Comparison of ENCODE assay signal across 25 cellular contexts in the genomic region with DNA sequence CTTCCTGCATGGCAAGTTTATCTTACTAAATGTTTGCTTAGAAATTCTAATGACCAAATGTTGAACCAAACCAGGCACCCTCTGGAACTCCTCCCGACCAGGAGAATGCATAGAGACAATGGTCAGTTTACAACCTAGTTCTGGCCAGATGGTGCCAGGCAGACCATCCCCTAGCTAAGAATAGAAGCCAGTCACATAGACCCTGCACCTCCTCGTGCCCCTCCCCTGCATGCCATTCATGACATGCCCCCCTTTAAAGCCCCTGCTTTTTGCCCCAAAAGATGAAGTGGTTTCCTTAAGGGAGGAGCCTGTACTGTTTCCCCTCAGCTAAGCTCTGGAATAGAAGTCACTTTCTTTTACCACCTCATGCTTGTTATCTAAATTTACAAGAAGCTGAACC. TPM values are rescaled to one million over a fixed set of nuclear protein-coding genes. Genes with fewer than 3 reads are reported as not detected.
A peak's percentile ranks its signal among the peaks of the same experiment; 100 is the strongest.
DNase-seq lines count a peak whose midpoint lies in the region; ATAC-seq and TF ChIP-seq lines count a peak whose summit lies in the region.
"Had no signal": no experiment of that assay in that cellular context is flagged by ENCODE, and none has a peak within 500 bp of the region (broad histone marks: within the 10 kb centered on the region; RNA-seq: fewer than 3 reads in every experiment).

No MANE protein-coding gene starts in this region.

- H3K36me3 ChIP-seq in Karpas-422 (ENCODE audit: insufficient read depth, low read length): no peaks in the 10 kb centered on the region
- H3K36me3 ChIP-seq in esophagus muscularis mucosa: no peaks in the 10 kb centered on the region
- no peaks in the 10 kb centered on the region for H3K36me3 ChIP-seq in osteoblast (ENCODE audit: insufficient read depth, low read length)
- no peaks in the 10 kb centered on the region for H3K36me3 ChIP-seq in uterus
- H3K36me3 ChIP-seq: BE2C, pancreas, SJSA1 had no signal

- H3K9ac ChIP-seq in Karpas-422 (ENCODE audit: low read length): no peak overlapping the region

- H3K9me3 ChIP-seq in Karpas-422 (ENCODE audit: low read length): no peaks in the 10 kb centered on the region
- no peaks in the 10 kb centered on the region for H3K9me3 ChIP-seq in esophagus muscularis mucosa
- no peaks in the 10 kb centered on the region for H3K9me3 ChIP-seq in osteoblast (ENCODE audit: low read depth, low read length)
- no peaks in the 10 kb centered on the region for H3K9me3 ChIP-seq in uterus
- H3K9me3 ChIP-seq: BE2C, pancreas, SJSA1 had no signal

- H3K4me3 ChIP-seq in Karpas-422 (ENCODE audit: low read length) (no peak overlapping the region), esophagus muscularis mucosa (no peak overlapping the region), osteoblast (ENCODE audit: insufficient read depth, low read length) (peak overlapping the region; percentile 29), uterus (no peak overlapping the region)
- H3K4me3 ChIP-seq: pancreas, PC-9, SJSA1 had no signal

- TF ChIP-seq CTCF in esophagus muscularis mucosa (IDR thresholded peaks at IDR 0.05): no peak
- TF ChIP-seq CTCF in osteoblast (IDR thresholded peaks at IDR 0.05; ENCODE audit: extremely low read depth, low read depth, low read length): no peak
- no peak for TF ChIP-seq CTCF in uterus (IDR thresholded peaks at IDR 0.05)

- H2AFZ ChIP-seq in Karpas-422 (ENCODE audit: low read length) (no peak overlapping the region), osteoblast (ENCODE audit: low read length) (peak overlapping the region; percentile 13)
- H2AFZ ChIP-seq: PC-9 had no signal

- WGBS in esophagus muscularis mucosa: 42% methylated on average over 2 of the region's 2 CpGs

- no peak overlapping the region for H3K27ac ChIP-seq in Karpas-422 (ENCODE audit: low read length)
- H3K27ac ChIP-seq in esophagus muscularis mucosa (replicated peaks in 1 of 4): peak overlapping the region; percentile 50 to 74 (median 63)
- H3K27ac ChIP-seq in osteoblast (ENCODE audit: low read depth, low read length): no peak overlapping the region
- peak overlapping the region; percentile 37 to 48 for H3K27ac ChIP-seq in uterus
- H3K27ac ChIP-seq: PC-9 had no signal

- H3K4me2 ChIP-seq in Karpas-422 (ENCODE audit: low read depth, low read length, poor library complexity, severe bottlenecking) (no peak overlapping the region), osteoblast (ENCODE audit: insufficient read depth, low read length) (peak overlapping the region; percentile 47)
- H3K4me2 ChIP-seq: PC-9 had no signal

- H4K20me1 ChIP-seq in Karpas-422 (ENCODE audit: insufficient read depth, low read depth, low read length) (no peaks in the 10 kb centered on the region), osteoblast (ENCODE audit: insufficient read depth, low read length) (no peaks in the 10 kb centered on the region)

- intact Hi-C loops in esophagus muscularis mucosa (cut with DNase I) (no loop called here), uterus (cut with DNase I; ENCODE audit: low total_unique reads) (no loop called here), cardiac septum (cut with DNase I) (no loop called here)

- no peaks in the 10 kb centered on the region for H3K27me3 ChIP-seq in Karpas-422 (ENCODE audit: low read length)
- no peaks in the 10 kb centered on the region for H3K27me3 ChIP-seq in esophagus muscularis mucosa
- no peaks in the 10 kb centered on the region for H3K27me3 ChIP-seq in osteoblast (ENCODE audit: insufficient read depth, low read length)
- H3K27me3 ChIP-seq in uterus: no peaks in the 10 kb centered on the region
- H3K27me3 ChIP-seq: BE2C, pancreas, SJSA1 had no signal

- DNase-seq in Karpas-422 (peak; percentile 37), esophagus muscularis mucosa (ENCODE audit: extremely low spot score) (no peak), osteoblast (ENCODE audit: insufficient read length, low spot score, missing footprints) (peak; percentile 52), uterus (no peak), cardiac septum (ENCODE audit: low spot score) (no peak), NCI-H748 treated with DMSO at 0.1 percent for 48 hours (lab: John Stamatoyannopoulos, UW) (no peak)
- DNase-seq: activated CD4-positive, alpha-beta T cell treated with anti-CD3 and anti-CD28 coated beads, Interleukin-2, amount 10 ng/mL, durations not matched to agents 7 days and 5 days; activated CD8-positive, alpha-beta memory T cell treated with anti-CD3 and anti-CD28 coated beads, Interleukin-2, amount 50 U/mL, for 4 hours; activated effector memory CD4-positive, alpha-beta T cell treated with Interleukin-2 at 50 U/mL for 16 hours; BE2C; Calu3; erythroblast; immature natural killer cell; naive B cell; NCI-H1417 treated with DMSO at 0.1 percent for 48 hours; NCI-H774; pancreas; small intestine; stimulated activated CD4-positive, alpha-beta T cell treated with anti-CD3 and anti-CD28 coated beads, Interleukin-4, amount 100 ng/mL, for 24 hours; T-helper 17 cell had no signal

- TF ChIP-seq POLR2A in esophagus muscularis mucosa (IDR thresholded peaks at IDR 0.05; ENCODE audit: low read depth) (no peak), uterus (IDR thresholded peaks at IDR 0.05) (no peak)

- TF ChIP-seq EP300 in esophagus muscularis mucosa (IDR thresholded peaks at IDR 0.05): no peak

- H3K79me2 ChIP-seq in Karpas-422 (ENCODE audit: low read length) (no peaks in the 10 kb centered on the region), osteoblast (ENCODE audit: insufficient read depth, low read length) (no peaks in the 10 kb centered on the region)

- no peaks in the 10 kb centered on the region for H3K4me1 ChIP-seq in Karpas-422 (ENCODE audit: low read length)
- H3K4me1 ChIP-seq in esophagus muscularis mucosa: peaks cover 12 to 24% (median 20%) of the 10 kb centered on the region in 4 donors
- peaks cover 17% of the 10 kb centered on the region for H3K4me1 ChIP-seq in osteoblast (ENCODE audit: insufficient read depth, low read length)
- no peaks in the 10 kb centered on the region for H3K4me1 ChIP-seq in uterus
- H3K4me1 ChIP-seq: BE2C, pancreas had no signal

- H3K9me2 ChIP-seq in Karpas-422 (replicated peaks; ENCODE audit: insufficient read depth, low read length): no peaks in the 10 kb centered on the region

- no peak for ATAC-seq in HG03108 (IDR thresholded peaks at IDR 0.05; ENCODE audit: unreplicated experiment)
- ATAC-seq: T-helper 17 cell had no signal

RNA-seq across cellular contexts. Expression of gene CPHXL, which starts 6.6 kb away (rescaled TPM):
- total RNA-seq in Karpas-422 (2014; rRNA removed; shearing (Covaris generic); ENCODE audit: low replicate concordance): not detected in 2 replicates
- not detected for total RNA-seq in esophagus muscularis mucosa
- total RNA-seq in osteoblast: not detected in 2 replicates
- not detected for total RNA-seq in uterus
- total RNA-seq in cardiac septum: not detected
- total RNA-seq: activated CD4-positive, alpha-beta T cell treated with anti-CD3 and anti-CD28 coated beads, Interleukin-2, amount 10 ng/mL, durations not matched to agents 7 days and 5 days; Calu3; H1; lower leg skin; pancreas; PC-9; SJSA1; T-helper 17 cell had no signal

RNA-seq across cellular contexts. Expression of gene DUXB, which starts 31.6 kb away (rescaled TPM):
- not detected in 2 replicates for total RNA-seq in Karpas-422 (2014; rRNA removed; shearing (Covaris generic); ENCODE audit: low replicate concordance)
- total RNA-seq in esophagus muscularis mucosa (not detected), osteoblast (not detected in 2 replicates), uterus (not detected), cardiac septum (not detected)
- total RNA-seq: activated CD4-positive, alpha-beta T cell treated with anti-CD3 and anti-CD28 coated beads, Interleukin-2, amount 10 ng/mL, durations not matched to agents 7 days and 5 days; Calu3; H1; lower leg skin; pancreas; PC-9; SJSA1; T-helper 17 cell had no signal

RNA-seq across cellular contexts. Expression of gene CPHXL2, which starts 56.1 kb away (rescaled TPM):
- total RNA-seq in Karpas-422 (2014; rRNA removed; shearing (Covaris generic); ENCODE audit: low replicate concordance): not detected in 2 replicates
- not detected for total RNA-seq in esophagus muscularis mucosa
- total RNA-seq in osteoblast: not detected in 2 replicates
- total RNA-seq in uterus: not detected
- total RNA-seq in cardiac septum: not detected
- total RNA-seq: activated CD4-positive, alpha-beta T cell treated with anti-CD3 and anti-CD28 coated beads, Interleukin-2, amount 10 ng/mL, durations not matched to agents 7 days and 5 days; Calu3; H1; lower leg skin; pancreas; PC-9; SJSA1; T-helper 17 cell had no signal

Comparison
In these comparisons a context has a peak if more than half of its experiments do, and no peak if none do; other contexts are left out.
1. DNase-seq: peak in Karpas-422 (single experiment) and osteoblast (single experiment); none in esophagus muscularis mucosa (single experiment), uterus (0 of 2), cardiac septum (single experiment) and NCI-H748 treated with DMSO at 0.1 percent for 48 hours (single experiment).
2. H3K27ac ChIP-seq: peak in esophagus muscularis mucosa (4 of 4) and uterus (2 of 2); none in Karpas-422 (single experiment) and osteoblast (single experiment).